In genomic region chr19:40604647-40605200, GRCh38 we compare ENCODE assay signal across 1 cellular context.
TF ChIP-seq lines count a peak whose summit lies in the region.

No MANE protein-coding gene starts in this region.

TF ChIP-seq in GM23338, 12 proteins besides CTCF, POLR2A, EP300 and RAD21 (continued from another document):
- no peak for TF ChIP-seq ZNF462 (CRISPR knock-in tag; IDR thresholded peaks at IDR 0.05)
